ENCODE assay signal across 13 cellular contexts in the genomic region with DNA sequence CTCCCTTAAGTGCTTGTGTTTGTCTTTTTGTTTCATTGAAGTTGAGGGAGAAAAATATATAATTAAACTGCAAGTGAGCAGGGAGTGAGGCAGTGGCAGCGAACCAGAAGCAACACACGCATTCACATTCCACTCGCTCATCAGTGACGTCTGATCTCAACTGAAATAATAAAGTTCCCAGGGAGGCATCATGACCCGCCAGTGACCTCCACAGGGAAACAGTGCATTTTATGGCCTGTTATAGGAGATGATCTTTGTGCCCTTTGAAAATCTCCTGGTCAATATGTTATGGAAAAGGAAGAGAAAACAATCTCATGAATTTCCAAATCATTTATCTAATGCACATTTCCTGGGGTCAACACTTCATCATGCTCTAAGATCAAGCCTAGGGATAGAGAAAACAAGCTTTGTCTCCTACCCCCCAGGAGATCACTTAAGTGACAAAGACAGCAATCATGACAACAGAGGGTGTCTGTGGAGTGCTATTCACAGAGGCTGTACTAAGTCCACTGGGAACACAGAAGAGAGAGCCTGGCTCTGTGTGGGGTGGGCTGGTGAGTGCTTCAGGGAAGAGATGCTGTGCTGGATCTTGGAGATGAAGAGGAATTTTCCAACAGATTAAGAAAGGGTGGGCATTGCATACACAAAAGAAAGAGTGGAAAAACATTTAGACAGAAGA.
DNase-seq lines count a peak whose midpoint lies in the region; ATAC-seq and TF ChIP-seq lines count a peak whose summit lies in the region.
"Had no signal": no experiment of that assay in that cellular context is flagged by ENCODE, and none has a peak within 500 bp of the region (broad histone marks: within the 10 kb centered on the region; RNA-seq: fewer than 3 reads in every experiment).

No MANE protein-coding gene starts in this region.

- no peak overlapping the region for H3K27ac Mint-ChIP-seq in activated naive CD8-positive, alpha-beta T cell treated with anti-CD3 and anti-CD28 coated beads for 36 hours

- H3K4me2 ChIP-seq in Karpas-422 (ENCODE audit: low read depth, low read length, poor library complexity, severe bottlenecking) = no peak overlapping the region

- H3K9me2 ChIP-seq in Karpas-422 (replicated peaks; ENCODE audit: insufficient read depth, low read length) = no peaks in the 10 kb centered on the region

- H3K4me1 Mint-ChIP-seq in activated naive CD8-positive, alpha-beta T cell treated with anti-CD3 and anti-CD28 coated beads for 36 hours = no peaks in the 10 kb centered on the region

- H3K4me1 ChIP-seq in gastroesophageal sphincter (no peaks in the 10 kb centered on the region), Karpas-422 (ENCODE audit: low read length) (no peaks in the 10 kb centered on the region)
- H3K4me1 ChIP-seq: HAP-1, heart right ventricle had no signal

- TF ChIP-seq POLR2A in gastroesophageal sphincter (IDR thresholded peaks at IDR 0.05) = no peak

- in situ Hi-C loops in SK-MEL-5 (cut with HindIII; ENCODE audit: low pct_unique_long_range_greater_than_20kb, low sequenced_read_pairs) = no loop called here

- H3K9me3 ChIP-seq in gastroesophageal sphincter (peaks cover 0 to 8% (median 0%) of the 10 kb centered on the region in 3 donors), Karpas-422 (ENCODE audit: low read length) (no peaks in the 10 kb centered on the region)
- H3K9me3 ChIP-seq: HAP-1 had no signal

- peak overlapping the region in 1 of 4 donors; percentile 44 for H3K27ac ChIP-seq in gastroesophageal sphincter
- no peak overlapping the region for H3K27ac ChIP-seq in Karpas-422 (ENCODE audit: low read length)
- H3K27ac ChIP-seq: heart right ventricle, RWPE1 had no signal

- peaks cover 2% of the 10 kb centered on the region for H3K9me3 Mint-ChIP-seq in activated naive CD8-positive, alpha-beta T cell treated with anti-CD3 and anti-CD28 coated beads for 36 hours

- H2AFZ ChIP-seq in Karpas-422 (ENCODE audit: low read length) = no peak overlapping the region

- no peak overlapping the region for H3K4me3 Mint-ChIP-seq in activated naive CD8-positive, alpha-beta T cell treated with anti-CD3 and anti-CD28 coated beads for 36 hours

- no peaks in the 10 kb centered on the region for H3K36me3 Mint-ChIP-seq in activated naive CD8-positive, alpha-beta T cell treated with anti-CD3 and anti-CD28 coated beads for 36 hours

- no peaks in the 10 kb centered on the region for H3K27me3 Mint-ChIP-seq in activated naive CD8-positive, alpha-beta T cell treated with anti-CD3 and anti-CD28 coated beads for 36 hours

- H3K27me3 ChIP-seq in gastroesophageal sphincter = no peaks in the 10 kb centered on the region
- no peaks in the 10 kb centered on the region for H3K27me3 ChIP-seq in Karpas-422 (ENCODE audit: low read length)
- H3K27me3 ChIP-seq: heart right ventricle had no signal

- no peak for TF ChIP-seq CTCF in gastroesophageal sphincter (IDR thresholded peaks at IDR 0.05)

- ATAC-seq in gastroesophageal sphincter (peak; percentile 49), GM18907 (IDR thresholded peaks at IDR 0.05; ENCODE audit: unreplicated experiment) (no peak)

- H4K20me1 ChIP-seq in Karpas-422 (ENCODE audit: insufficient read depth, low read depth, low read length) = no peaks in the 10 kb centered on the region

- H3K79me2 ChIP-seq in Karpas-422 (ENCODE audit: low read length) = no peaks in the 10 kb centered on the region

- no peaks in the 10 kb centered on the region for H3K36me3 ChIP-seq in gastroesophageal sphincter
- H3K36me3 ChIP-seq in Karpas-422 (ENCODE audit: insufficient read depth, low read length) = no peaks in the 10 kb centered on the region
- H3K36me3 ChIP-seq: HAP-1, heart right ventricle had no signal

- peak; percentile 71 for DNase-seq in ELF-1 (ENCODE audit: low read depth, low spot score)
- DNase-seq in SK-MEL-5 (ENCODE audit: low read depth, low spot score) = peak; percentile 52
- peak; percentile 78 for DNase-seq in non-pigmented ciliary epithelial cell (ENCODE audit: low read depth)
- no peak for DNase-seq in activated naive CD8-positive, alpha-beta T cell treated with anti-CD3 and anti-CD28 coated beads for 36 hours
- DNase-seq in pons (ENCODE audit: low spot score) = no peak
- DNase-seq in Karpas-422 = no peak
- DNase-seq: activated T-cell treated with anti-CD3 and anti-CD28 coated beads for 4 hours, NCI-H2171 treated with DMSO at 0.1 percent for 48 hours had no signal

- WGBS in gastroesophageal sphincter (ENCODE audit: low coverage in 1 of 2), 2 donors = 40 to 46% methylated on average over 1 to 5 of the region's 5 CpGs

- H3K4me3 ChIP-seq in gastroesophageal sphincter = no peak overlapping the region
- H3K4me3 ChIP-seq in Karpas-422 (ENCODE audit: low read length) = no peak overlapping the region
- H3K4me3 ChIP-seq: HAP-1, heart right ventricle had no signal

- TF ChIP-seq EP300 in gastroesophageal sphincter (IDR thresholded peaks at IDR 0.05) = no peak

- no peak overlapping the region for H3K9ac ChIP-seq in Karpas-422 (ENCODE audit: low read length)

Comparison
In these comparisons a context has a peak if more than half of its experiments do, and no peak if none do; other contexts are left out.
1. DNase-seq: peak in ELF-1 (single experiment), SK-MEL-5 (single experiment) and non-pigmented ciliary epithelial cell (single experiment); none in activated naive CD8-positive, alpha-beta T cell treated with anti-CD3 and anti-CD28 coated beads for 36 hours (single experiment), pons (single experiment) and Karpas-422 (single experiment).